Comparison of ENCODE assay signal across 33 cellular contexts in the genomic region with DNA sequence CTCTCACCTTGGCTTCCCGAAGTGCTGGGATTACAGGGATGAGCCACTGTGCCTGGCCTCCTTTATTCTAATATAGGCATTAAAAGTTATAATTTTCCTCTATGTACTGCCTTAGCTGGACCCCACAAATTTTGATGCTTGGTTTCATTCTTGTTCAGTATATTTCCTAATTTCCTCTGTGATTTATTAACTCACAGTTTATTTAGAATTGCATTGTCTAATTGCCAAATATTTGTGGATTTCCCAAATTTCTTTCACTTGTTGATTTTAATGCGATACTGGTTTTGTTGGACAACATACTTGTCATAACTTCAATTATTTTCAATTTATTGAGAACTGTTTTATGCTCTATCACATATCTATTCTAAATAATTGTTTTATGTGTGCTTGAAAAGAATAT.
"Had no signal": no experiment of that assay in that cellular context is flagged by ENCODE, and none has a peak within 500 bp of the region (broad histone marks: within the 10 kb centered on the region; RNA-seq: fewer than 3 reads in every experiment).

No MANE protein-coding gene starts in this region.

- DNase-seq: activated effector memory CD4-positive, alpha-beta T cell treated with anti-CD3 and anti-CD28 coated beads, Interleukin-2, amount 50 U/mL, for 16 hours; activated effector memory CD4-positive, alpha-beta T cell treated with Interleukin-2 at 50 U/mL for 16 hours; activated gamma-delta T cell; activated gamma-delta T cell treated with Interleukin-2 at 50 U/mL for 16 hours; activated naive CD4-positive, alpha-beta T cell; activated naive CD4-positive, alpha-beta T cell treated with anti-CD3 and anti-CD28 coated beads for 36 hours; activated naive CD4-positive, alpha-beta T cell treated with anti-CD3 and anti-CD28 coated beads, Interleukin-2, amount 10 ng/mL, durations not matched to agents 7 days and 5 days; activated naive CD4-positive, alpha-beta T cell treated with anti-CD3 and anti-CD28 coated beads, Interleukin-2, amount 50 U/mL, for 16 hours; activated naive CD4-positive, alpha-beta T cell treated with Interleukin-2 at 50 U/mL for 16 hours; activated naive CD8-positive, alpha-beta T cell treated with anti-CD3 and anti-CD28 coated beads for 36 hours; activated naive CD8-positive, alpha-beta T cell treated with anti-CD3 and anti-CD28 coated beads, Interleukin-2, amount 10 ng/mL, durations not matched to agents 7 days and 5 days; activated naive CD8-positive, alpha-beta T cell treated with anti-CD3 and anti-CD28 coated beads, Interleukin-2, amount 50 U/mL, for 24 hours; activated T-cell treated with anti-CD3 and anti-CD28 coated beads, Interleukin-2, amount 50 U/mL, for 1 hour; activated T-cell treated with anti-CD3 and anti-CD28 coated beads, Interleukin-2, amount 50 U/mL, for 24 hours; activated T-cell treated with anti-CD3 and anti-CD28 coated beads, Interleukin-2, amount 50 U/mL, for 4 hours; activated T-cell treated with anti-CD3 and anti-CD28 coated beads, Interleukin-2, amount 50 U/mL, for 48 hours; activated T-cell treated with anti-CD3 and anti-CD28 coated beads, Interleukin-2, amount 50 U/mL, for 72 hours; adrenal gland; amygdala; anterior cingulate cortex; aorta; body of pancreas; brain microvascular endothelial cell; caudate nucleus; central memory CD4-positive, alpha-beta T cell; cerebellar nuclear complex had no signal

- ATAC-seq: activated naive CD4-positive, alpha-beta T cell treated with anti-CD3 and anti-CD28 coated beads, Interleukin-2, amount 50 U/mL, for 72 hours; activated naive CD8-positive, alpha-beta T cell treated with anti-CD3 and anti-CD28 coated beads, Interleukin-2, amount 50 U/mL, for 24 hours; activated T-cell treated with anti-CD3 and anti-CD28 coated beads, Interleukin-2, amount 50 U/mL, for 4 hours; activated T-cell treated with anti-CD3 and anti-CD28 coated beads, Interleukin-2, amount 50 U/mL, for 72 hours; activated T-helper 17 cell treated with anti-CD3 and anti-CD28 coated beads, Interleukin-2, amount 50 U/mL, for 72 hours; body of pancreas had no signal

- H3K27me3 ChIP-seq: adrenal gland, ascending aorta, body of pancreas, brain microvascular endothelial cell, breast epithelium, cardiac muscle cell had no signal

- H3K4me1 ChIP-seq: adrenal gland, ascending aorta, body of pancreas, breast epithelium had no signal

- H3K36me3 ChIP-seq: adrenal gland, ascending aorta, brain microvascular endothelial cell, breast epithelium, cardiac muscle cell had no signal

- FAIRE-seq: astrocyte, bronchial epithelial cell had no signal

- H3K9me3 ChIP-seq: adrenal gland, body of pancreas had no signal

- H3K27ac ChIP-seq: adrenal gland, ascending aorta, body of pancreas, brain microvascular endothelial cell, breast epithelium, cardiac muscle cell had no signal

- H3K4me3 ChIP-seq: adrenal gland, ascending aorta, body of pancreas, breast epithelium, cardiac muscle cell had no signal
